8 cellular contexts compared by ENCODE assay signal in the genomic region with DNA sequence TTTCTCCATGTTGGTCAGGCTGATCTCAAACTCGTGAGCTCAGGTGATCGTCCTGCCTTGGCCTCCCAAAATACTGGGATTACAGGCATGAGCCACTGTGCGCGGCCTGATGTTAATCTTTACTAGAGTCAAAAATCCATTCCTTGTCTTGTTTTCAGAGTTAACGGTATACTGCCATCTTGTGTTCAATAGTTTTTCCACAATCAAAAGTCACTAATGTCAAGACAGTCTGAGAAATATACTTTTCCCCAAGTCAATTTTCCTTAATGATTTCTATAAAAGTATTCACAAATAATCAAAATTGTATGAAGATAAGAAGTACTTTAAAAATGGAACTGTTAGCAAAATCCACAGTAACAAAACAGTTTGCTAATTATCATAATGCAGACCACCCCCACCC. TPM values are rescaled to one million over a fixed set of nuclear protein-coding genes. Genes with fewer than 3 reads are reported as not detected.
DNase-seq lines count a peak whose midpoint lies in the region; ATAC-seq and TF ChIP-seq lines count a peak whose summit lies in the region.

No MANE protein-coding gene starts in this region.

- no peaks in the 10 kb centered on the region for H3K27me3 Mint-ChIP-seq in activated naive CD8-positive, alpha-beta T cell treated with anti-CD3 and anti-CD28 coated beads, Interleukin-2, amount 10 ng/mL, durations not matched to agents 7 days and 5 days

- peak overlapping the region in 2 of 12 donors; percentile 85 to 96 for H3K27ac ChIP-seq in heart left ventricle
- H3K27ac ChIP-seq in Karpas-422 (ENCODE audit: low read length): no peak overlapping the region
- H3K27ac ChIP-seq in substantia nigra (ENCODE audit: low read depth, low read length, poor library complexity, severe bottlenecking): no peak overlapping the region

- H3K27me3 ChIP-seq in heart left ventricle: no peaks in the 10 kb centered on the region
- H3K27me3 ChIP-seq in Karpas-422 (ENCODE audit: low read length): no peaks in the 10 kb centered on the region

- H3K4me2 ChIP-seq in Karpas-422 (ENCODE audit: low read depth, low read length, poor library complexity, severe bottlenecking): no peak overlapping the region

- H3K36me3 ChIP-seq in heart left ventricle (peaks cover 0 to 100% (median 95%) of the 10 kb centered on the region in 9 donors), Karpas-422 (ENCODE audit: insufficient read depth, low read length) (peaks cover 45% of the 10 kb centered on the region)

- no peaks in the 10 kb centered on the region for H3K9me3 Mint-ChIP-seq in activated naive CD8-positive, alpha-beta T cell treated with anti-CD3 and anti-CD28 coated beads, Interleukin-2, amount 10 ng/mL, durations not matched to agents 7 days and 5 days

- peaks cover 37% of the 10 kb centered on the region for H3K36me3 Mint-ChIP-seq in activated naive CD8-positive, alpha-beta T cell treated with anti-CD3 and anti-CD28 coated beads, Interleukin-2, amount 10 ng/mL, durations not matched to agents 7 days and 5 days

- H2AFZ ChIP-seq in Karpas-422 (ENCODE audit: low read length): no peak overlapping the region

- peaks cover 8% of the 10 kb centered on the region for H3K79me2 ChIP-seq in Karpas-422 (ENCODE audit: low read length)

- peaks cover 28% of the 10 kb centered on the region for H3K4me1 Mint-ChIP-seq in activated naive CD8-positive, alpha-beta T cell treated with anti-CD3 and anti-CD28 coated beads, Interleukin-2, amount 10 ng/mL, durations not matched to agents 7 days and 5 days

- POLR2A ChIA-PET in activated naive CD8-positive, alpha-beta T cell treated with anti-CD3 and anti-CD28 coated beads, Interleukin-2, amount 10 ng/mL, durations not matched to agents 7 days and 5 days (lab: Charles Lee): no interaction called here

- ATAC-seq in heart left ventricle (peak in 1 of 4 donors; percentile 45), Right ventricle myocardium superior (ENCODE audit: poor library complexity) (no peak), left colon (peak; percentile 50), HG03457 (IDR thresholded peaks at IDR 0.05; ENCODE audit: unreplicated experiment) (no peak), Right ventricle myocardium inferior (no peak)
- ATAC-seq in activated naive CD8-positive, alpha-beta T cell treated with anti-CD3 and anti-CD28 coated beads, Interleukin-2, amount 10 ng/mL, durations not matched to agents 7 days and 5 days (ENCODE audit: low read depth): no peak

- H3K4me3 Mint-ChIP-seq in activated naive CD8-positive, alpha-beta T cell treated with anti-CD3 and anti-CD28 coated beads, Interleukin-2, amount 10 ng/mL, durations not matched to agents 7 days and 5 days: peak overlapping the region; percentile 15

- no peak overlapping the region for H3K9ac ChIP-seq in Karpas-422 (ENCODE audit: low read length)

- peak in 11 of 12 donors; percentile 15 to 55 (median 39) for TF ChIP-seq CTCF in heart left ventricle (IDR thresholded peaks at IDR 0.05)

- H3K9me3 ChIP-seq in heart left ventricle (no peaks in the 10 kb centered on the region), Karpas-422 (ENCODE audit: low read length) (no peaks in the 10 kb centered on the region)

- 52 to 64% (median 58%) methylated on average over 5 of the region's 5 CpGs for WGBS in heart left ventricle, 4 donors

- no peaks in the 10 kb centered on the region for H4K20me1 ChIP-seq in Karpas-422 (ENCODE audit: insufficient read depth, low read depth, low read length)

- H3K4me1 ChIP-seq in heart left ventricle (peaks cover 0 to 50% (median 14%) of the 10 kb centered on the region in 12 donors), Karpas-422 (ENCODE audit: low read length) (no peaks in the 10 kb centered on the region)

- TF ChIP-seq POLR2A in heart left ventricle (IDR thresholded peaks at IDR 0.05): no peak

- H3K4me3 ChIP-seq in heart left ventricle (no peak overlapping the region), Karpas-422 (ENCODE audit: low read length) (no peak overlapping the region)

- DNase-seq in heart left ventricle: no peak
- no peak for DNase-seq in Right ventricle myocardium superior
- peak; percentile 61 for DNase-seq in Karpas-422
- no peak for DNase-seq in activated naive CD8-positive, alpha-beta T cell treated with anti-CD3 and anti-CD28 coated beads, Interleukin-2, amount 10 ng/mL, durations not matched to agents 7 days and 5 days
- DNase-seq in left colon: no peak
- no peak for DNase-seq in substantia nigra (lab: John Stamatoyannopoulos, UW)
- DNase-seq in Right ventricle myocardium inferior (ENCODE audit: missing footprints): no peak

- H3K9me2 ChIP-seq in Karpas-422 (replicated peaks; ENCODE audit: insufficient read depth, low read length): no peaks in the 10 kb centered on the region

- intact Hi-C loops in heart left ventricle (cut with DNase I): loop anchor here in 1 of 10 donors (5.0 to 10.0 kb wide), 2 partner anchors 44 to 64 kb away; partner anchors contain the start of gene TRNT1
- intact Hi-C loops in Right ventricle myocardium superior (cut with DNase I): no loop called here
- intact Hi-C loops in left colon (cut with DNase I, micrococcal nuclease): loop anchor here in 1 of 2 donors (10.0 kb wide), 1 partner anchor 46 kb away; the partner anchor contains the start of gene TRNT1
- intact Hi-C loops in Right ventricle myocardium inferior (cut with DNase I): loop anchor here (10.0 kb wide), 1 partner anchor 46 kb away; the partner anchor contains the start of gene TRNT1

- H3K27ac Mint-ChIP-seq in activated naive CD8-positive, alpha-beta T cell treated with anti-CD3 and anti-CD28 coated beads, Interleukin-2, amount 10 ng/mL, durations not matched to agents 7 days and 5 days: peak overlapping the region; percentile 65

RNA-seq across cellular contexts. Expression of gene CRBN, which starts 8.5 kb away (rescaled TPM):
- total RNA-seq in heart left ventricle (10 to 100 TPM; 35.9 to 64.7 (median 56.0) TPM), Right ventricle myocardium superior (46.9 TPM), left colon (10 to 100 TPM; 36.4 to 50.7 TPM), Right ventricle myocardium inferior (46.6 TPM)
- polyA plus RNA-seq in heart left ventricle: 10 to 100 TPM; 18.7 to 26.8 TPM
- 24.3 and 53.8 TPM in 2 replicates for total RNA-seq in Karpas-422 (2014; rRNA removed; shearing (Covaris generic); ENCODE audit: low replicate concordance)
- 10 to 100 TPM; 73.0 to 75.6 TPM for total RNA-seq in activated naive CD8-positive, alpha-beta T cell treated with anti-CD3 and anti-CD28 coated beads, Interleukin-2, amount 10 ng/mL, durations not matched to agents 7 days and 5 days

RNA-seq across cellular contexts. Expression of gene TRNT1, which starts 44.3 kb away (rescaled TPM):
- 10 to 100 TPM in 6 of 9 donors, 1 to 10 TPM in 3; 5.4 to 14.7 (median 11.1) TPM for total RNA-seq in heart left ventricle
- polyA plus RNA-seq in heart left ventricle: 10 to 100 TPM in 1 of 2 donors, 1 to 10 TPM in 1; 6.8 to 14.4 TPM
- 14.3 TPM for total RNA-seq in Right ventricle myocardium superior
- 31.0 and 39.5 TPM in 2 replicates for total RNA-seq in Karpas-422 (2014; rRNA removed; shearing (Covaris generic); ENCODE audit: low replicate concordance)
- 10 to 100 TPM; 33.9 to 35.9 TPM for total RNA-seq in activated naive CD8-positive, alpha-beta T cell treated with anti-CD3 and anti-CD28 coated beads, Interleukin-2, amount 10 ng/mL, durations not matched to agents 7 days and 5 days
- 10 to 100 TPM; 17.2 to 22.0 TPM for total RNA-seq in left colon
- total RNA-seq in Right ventricle myocardium inferior: 11.2 TPM
